ENCODE assay signal across 24 cellular contexts in genomic region chr5:38579105-38579504, GRCh38.
"Had no signal": no experiment of that assay in that cellular context is flagged by ENCODE, and none has a peak within 500 bp of the region (broad histone marks: within the 10 kb centered on the region; RNA-seq: fewer than 3 reads in every experiment).

No MANE protein-coding gene starts in this region.

- H3K4me3 Mint-ChIP-seq: dendritic cell treated with granulocyte-macrophage colony-stimulating factor and Interleukin-4, amounts not matched to agents 40 ng/mL and 50 ng/mL, for 4 days; effector memory CD8-positive, alpha-beta T cell; endodermal cell; mesothelial cell of epicardium had no signal

- H3K4me1 Mint-ChIP-seq: mesothelial cell of epicardium had no signal

- H3K27ac Mint-ChIP-seq: dendritic cell treated with granulocyte-macrophage colony-stimulating factor and Interleukin-4, amounts not matched to agents 40 ng/mL and 50 ng/mL, for 4 days; effector memory CD8-positive, alpha-beta T cell; endodermal cell; mesothelial cell of epicardium had no signal

- H3K36me3 Mint-ChIP-seq: mesothelial cell of epicardium had no signal

- H3K27ac ChIP-seq: colonic mucosa, epithelial cell of prostate, esophagus squamous epithelium, gastrocnemius medialis, heart right ventricle, left lung, lower lobe of right lung had no signal

- ATAC-seq: effector memory CD8-positive, alpha-beta T cell; esophagus mucosa; gastrocnemius medialis; heart right ventricle; left cardiac atrium; left lung; left ventricle myocardium superior; lower lobe of right lung; mucosa of descending colon had no signal

- H3K27me3 ChIP-seq: gastrocnemius medialis, heart right ventricle, left lung had no signal

- H3K4me3 ChIP-seq: colonic mucosa, esophagus squamous epithelium, gastrocnemius medialis, heart right ventricle, left lung, lower lobe of right lung, mucosa of descending colon had no signal

- H3K9me3 Mint-ChIP-seq: dendritic cell treated with granulocyte-macrophage colony-stimulating factor and Interleukin-4, amounts not matched to agents 40 ng/mL and 50 ng/mL, for 4 days; effector memory CD8-positive, alpha-beta T cell; endodermal cell; mesothelial cell of epicardium had no signal

- DNase-seq: colonic mucosa; cortex of kidney; effector CD8-positive, alpha-beta T cell; effector memory CD8-positive, alpha-beta T cell; endodermal cell; erythroblast; esophagus squamous epithelium; foreskin fibroblast; foreskin melanocyte; gastrocnemius medialis; glutamatergic neuron; head of caudate nucleus; heart right ventricle; hippocampal formation; left cardiac atrium; left lung; left ventricle myocardium superior; lower lobe of right lung; mesenchymal stem cell; mucosa of descending colon had no signal

- H3K4me1 ChIP-seq: colonic mucosa, left lung had no signal

- H3K9me3 ChIP-seq: colonic mucosa, esophagus squamous epithelium, gastrocnemius medialis, heart right ventricle, left lung, lower lobe of right lung, mucosa of descending colon had no signal

- H3K36me3 ChIP-seq: colonic mucosa, esophagus squamous epithelium, gastrocnemius medialis, heart right ventricle, left lung, lower lobe of right lung had no signal
